In the genomic region with DNA sequence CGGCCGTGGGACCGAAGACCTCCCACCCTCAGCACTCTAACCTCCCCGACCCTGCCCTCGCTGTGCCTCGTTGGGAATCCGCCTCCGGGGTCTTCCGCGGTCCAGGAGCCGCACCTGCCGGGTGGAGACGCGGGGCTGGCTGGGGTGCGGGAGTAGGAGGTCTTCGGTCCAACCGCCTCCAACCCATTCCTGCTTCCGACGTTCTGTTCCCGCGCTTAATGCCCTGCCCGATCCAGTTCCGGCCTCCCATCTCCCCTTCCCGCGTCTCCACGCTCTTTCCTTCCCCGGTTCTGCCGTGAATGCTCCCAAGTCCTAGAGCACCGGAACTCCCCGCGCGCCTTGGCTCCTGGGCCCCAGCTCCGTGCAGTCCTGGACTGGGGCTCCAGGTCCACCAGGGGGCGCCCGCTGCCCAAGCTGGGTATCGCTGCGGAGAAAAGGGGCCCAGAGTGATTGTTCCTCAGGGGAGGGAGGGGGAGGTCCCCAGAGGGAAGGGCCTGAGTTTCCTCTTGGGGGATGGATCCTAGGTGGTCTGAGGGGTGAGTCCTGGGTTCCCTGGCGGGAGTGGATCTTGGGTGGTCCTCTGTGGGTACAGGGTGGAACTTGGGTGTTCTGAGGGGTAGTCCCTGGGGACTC, we compare ENCODE assay signal across 8 cellular contexts. TPM values are rescaled to one million over a fixed set of nuclear protein-coding genes. Genes with fewer than 3 reads are reported as not detected.
DNase-seq lines count a peak whose midpoint lies in the region; ATAC-seq and TF ChIP-seq lines count a peak whose summit lies in the region.

No MANE protein-coding gene starts in this region.

- TF ChIP-seq CTCF in GM12873 (IDR thresholded peaks at IDR 0.05; ENCODE audit: insufficient read depth, low read depth, low read length, missing control alignments): peak; percentile 91
- TF ChIP-seq CTCF in chondrocyte (IDR thresholded peaks at IDR 0.05): peak; percentile 99

- no peaks in the 10 kb centered on the region for H3K36me3 Mint-ChIP-seq in chondrocyte (ENCODE audit: low read depth)

- DNase-seq in NCI-H345 treated with DMSO at 0.1 percent for 48 hours (lab: John Stamatoyannopoulos, UW; ENCODE audit: unreplicated experiment) (peak; percentile 54), chondrocyte (ENCODE audit: low spot score) (peak; percentile 96), kidney tubule cell (ENCODE audit: low spot score) (peak; percentile 89)
- peak; percentile 92 to 96 for DNase-seq in activated CD4-positive, alpha-beta T cell treated with anti-CD3 and anti-CD28 coated beads for 24 hours (ENCODE audit: low read depth in 2 of 2)
- DNase-seq in stimulated activated CD4-positive, alpha-beta T cell treated with anti-CD3 and anti-CD28 coated beads, Interleukin-15, amount 100 ng/mL, for 1 hour (ENCODE audit: low read depth in 1 of 2, low spot score in 1 of 2): peak; percentile 83 to 93

- H3K27me3 Mint-ChIP-seq in chondrocyte (ENCODE audit: low read depth): no peaks in the 10 kb centered on the region

- peaks cover 26% of the 10 kb centered on the region for H3K4me1 Mint-ChIP-seq in chondrocyte (ENCODE audit: low read depth)

- H3K4me3 Mint-ChIP-seq in chondrocyte (ENCODE audit: unreplicated experiment): peak overlapping the region; percentile 95

- no peaks in the 10 kb centered on the region for H3K9me3 Mint-ChIP-seq in chondrocyte (ENCODE audit: low read depth)

- H3K27ac Mint-ChIP-seq in chondrocyte (ENCODE audit: unreplicated experiment): peak overlapping the region; percentile 98

- ATAC-seq in HG02970 (IDR thresholded peaks at IDR 0.05; ENCODE audit: low FRiP score, unreplicated experiment): peak; percentile 41
- ATAC-seq in GM21619 (IDR thresholded peaks at IDR 0.05; ENCODE audit: unreplicated experiment): no peak

RNA-seq across cellular contexts. Expression of a gene that starts 14.1 kb away (rescaled TPM):
- total RNA-seq in chondrocyte: 5.9 to 6.9 TPM (median 6.7 TPM) in 3 replicates

RNA-seq across cellular contexts. Expression of a gene that starts 14.7 kb away (rescaled TPM):
- total RNA-seq in chondrocyte: 0.26 to 0.99 TPM (median 0.70 TPM) in 3 replicates

RNA-seq across cellular contexts. Expression of a gene that starts 35.2 kb away (rescaled TPM):
- not detected in 3 replicates for total RNA-seq in chondrocyte

RNA-seq across cellular contexts. Expression of a gene that starts 52.7 kb away (rescaled TPM):
- total RNA-seq in chondrocyte: 0.32 TPM in 1 of 3 replicates, not detected in the others

RNA-seq across cellular contexts. Expression of a gene that starts 57.2 kb away (rescaled TPM):
- total RNA-seq in chondrocyte: 47.8 to 51.7 TPM (median 49.4 TPM) in 3 replicates
